18 cellular contexts compared by ENCODE assay signal in genomic region chr1:199720496-199720895, GRCh38.
"Had no signal": no experiment of that assay in that cellular context is flagged by ENCODE, and none has a peak within 500 bp of the region (broad histone marks: within the 10 kb centered on the region; RNA-seq: fewer than 3 reads in every experiment).

No MANE protein-coding gene starts in this region.

- H3K27ac ChIP-seq: foreskin keratinocyte, hepatocyte, neutrophil, right atrium auricular region, sigmoid colon, skin epidermis, suprapubic skin, thyroid gland had no signal

- H3K27me3 Mint-ChIP-seq: dendritic cell treated with granulocyte-macrophage colony-stimulating factor and Interleukin-4, amounts not matched to agents 40 ng/mL and 50 ng/mL, for 4 days; type B pancreatic cell had no signal

- H3K79me2 ChIP-seq: hepatocyte had no signal

- H3K4me3 ChIP-seq: hepatocyte, right atrium auricular region, sigmoid colon, skin epidermis, suprapubic skin, thyroid gland had no signal

- H3K9me3 Mint-ChIP-seq: dendritic cell treated with granulocyte-macrophage colony-stimulating factor and Interleukin-4, amounts not matched to agents 40 ng/mL and 50 ng/mL, for 4 days; endodermal cell; type B pancreatic cell had no signal

- H3K4me1 ChIP-seq: foreskin keratinocyte, right atrium auricular region, sigmoid colon, suprapubic skin, thyroid gland had no signal

- H3K36me3 Mint-ChIP-seq: naive thymus-derived CD4-positive, alpha-beta T cell; type B pancreatic cell had no signal

- H3K36me3 ChIP-seq: neutrophil, right atrium auricular region, sigmoid colon, suprapubic skin, thyroid gland had no signal

- H3K27ac Mint-ChIP-seq: dendritic cell treated with granulocyte-macrophage colony-stimulating factor and Interleukin-4, amounts not matched to agents 40 ng/mL and 50 ng/mL, for 4 days; endodermal cell; naive thymus-derived CD4-positive, alpha-beta T cell; type B pancreatic cell had no signal

- H3K4me2 ChIP-seq: hepatocyte had no signal

- H3K27me3 ChIP-seq: foreskin keratinocyte, hepatocyte, neutrophil, right atrium auricular region, sigmoid colon, suprapubic skin, thyroid gland had no signal

- DNase-seq: endodermal cell; erythroblast; foreskin keratinocyte; kidney; left cardiac atrium; naive thymus-derived CD4-positive, alpha-beta T cell; posterior cingulate gyrus; sigmoid colon; stimulated activated CD4-positive, alpha-beta T cell treated with anti-CD3 and anti-CD28 coated beads, Interleukin-12 subunit alpha, Interleukin-12 subunit beta, amount 100 ng/mL, for 4 hours; stimulated activated naive CD4-positive, alpha-beta T cell; thyroid gland had no signal

- H3K9me3 ChIP-seq: neutrophil, right atrium auricular region, sigmoid colon, suprapubic skin, thyroid gland had no signal

- ATAC-seq: foreskin keratinocyte; left cardiac atrium; naive thymus-derived CD4-positive, alpha-beta T cell had no signal

- H3K4me3 Mint-ChIP-seq: dendritic cell treated with granulocyte-macrophage colony-stimulating factor and Interleukin-4, amounts not matched to agents 40 ng/mL and 50 ng/mL, for 4 days; endodermal cell; naive thymus-derived CD4-positive, alpha-beta T cell; type B pancreatic cell had no signal
